Comparison of ENCODE assay signal across 18 cellular contexts in genomic region chr1:42430751-42431150, GRCh38. TPM values are rescaled to one million over a fixed set of nuclear protein-coding genes. Genes with fewer than 3 reads are reported as not detected.
"Had no signal": no experiment of that assay in that cellular context is flagged by ENCODE, and none has a peak within 500 bp of the region (broad histone marks: within the 10 kb centered on the region; RNA-seq: fewer than 3 reads in every experiment).

No MANE protein-coding gene starts in this region.

- H3K27ac Mint-ChIP-seq: activated naive CD4-positive, alpha-beta T cell treated with anti-CD3 and anti-CD28 coated beads for 36 hours; activated naive CD8-positive, alpha-beta T cell treated with anti-CD3 and anti-CD28 coated beads, Interleukin-2, amount 50 U/mL, for 24 hours; activated T-helper 2 cell treated with anti-CD3 and anti-CD28 coated beads, Interferon-gamma antibody, Interleukin-2, Interleukin-4, amounts not matched to agents 10 μg/mL and 5 μg/mL and 100 μg/mL, durations not matched to agents 14 hours and 24 hours and 36 hours; neural progenitor cell; T-helper 2 cell treated with Interferon-gamma antibody and Interleukin-4, amounts not matched to agents 5 μg/mL and 100 μg/mL, for 36 hours had no signal

- ATAC-seq: activated naive CD8-positive, alpha-beta T cell treated with anti-CD3 and anti-CD28 coated beads, Interleukin-2, amount 50 U/mL, for 24 hours; esophagus mucosa; left ventricle myocardium superior; sciatic nerve had no signal

- H3K27me3 Mint-ChIP-seq: activated naive CD8-positive, alpha-beta T cell treated with anti-CD3 and anti-CD28 coated beads, Interleukin-2, amount 50 U/mL, for 24 hours had no signal

- H3K4me3 Mint-ChIP-seq: activated naive CD4-positive, alpha-beta T cell treated with anti-CD3 and anti-CD28 coated beads for 36 hours; activated naive CD8-positive, alpha-beta T cell treated with anti-CD3 and anti-CD28 coated beads, Interleukin-2, amount 50 U/mL, for 24 hours; neural progenitor cell; T-helper 2 cell treated with Interferon-gamma antibody and Interleukin-4, amounts not matched to agents 5 μg/mL and 100 μg/mL, for 36 hours had no signal

- DNase-seq: activated CD4-positive, alpha-beta T cell treated with anti-CD3 and anti-CD28 coated beads, Interleukin-2, amount 50 U/mL, for 1 hour; activated naive CD4-positive, alpha-beta T cell treated with anti-CD3 and anti-CD28 coated beads for 36 hours; activated naive CD8-positive, alpha-beta T cell treated with anti-CD3 and anti-CD28 coated beads, Interleukin-2, amount 50 U/mL, for 24 hours; activated T-cell treated with anti-CD3 and anti-CD28 coated beads, Interleukin-2, amount 50 U/mL, for 1 hour; aorta; dorsolateral prefrontal cortex; left ventricle myocardium superior; stomach; SW 1271 had no signal

- H3K9me3 Mint-ChIP-seq: activated naive CD4-positive, alpha-beta T cell treated with anti-CD3 and anti-CD28 coated beads for 36 hours; activated naive CD8-positive, alpha-beta T cell treated with anti-CD3 and anti-CD28 coated beads, Interleukin-2, amount 50 U/mL, for 24 hours; activated T-helper 2 cell treated with anti-CD3 and anti-CD28 coated beads, Interferon-gamma antibody, Interleukin-2, Interleukin-4, amounts not matched to agents 10 μg/mL and 5 μg/mL and 100 μg/mL, durations not matched to agents 14 hours and 24 hours and 36 hours; neural progenitor cell; T-helper 2 cell treated with Interferon-gamma antibody and Interleukin-4, amounts not matched to agents 5 μg/mL and 100 μg/mL, for 36 hours had no signal

- H3K36me3 Mint-ChIP-seq: neural progenitor cell had no signal

- H3K9me3 ChIP-seq: stomach, thoracic aorta had no signal

- H3K4me3 ChIP-seq: dorsolateral prefrontal cortex, neural progenitor cell, stomach, thoracic aorta had no signal

- H3K4me1 ChIP-seq: neural progenitor cell, stomach had no signal

- H3K27ac ChIP-seq: dorsolateral prefrontal cortex, neural progenitor cell, stomach, thoracic aorta had no signal

- H3K4me1 Mint-ChIP-seq: activated naive CD8-positive, alpha-beta T cell treated with anti-CD3 and anti-CD28 coated beads, Interleukin-2, amount 50 U/mL, for 24 hours; neural progenitor cell had no signal

- H3K27me3 ChIP-seq: dorsolateral prefrontal cortex, neural progenitor cell, stomach had no signal

- H3K36me3 ChIP-seq: neural progenitor cell, stomach, thoracic aorta had no signal

RNA-seq across cellular contexts. Expression of gene RIMKLA, which starts 50.2 kb away (rescaled TPM):
- total RNA-seq: bronchial epithelial cell, osteocyte had no signal
- polyA plus RNA-seq: keratinocyte had no signal
